ENCODE assay signal across 1 cellular context in genomic region chr5:140801494-140801841, GRCh38.
TF ChIP-seq lines count a peak whose summit lies in the region.

No MANE protein-coding gene starts in this region.

TF ChIP-seq in K562, 482 proteins besides CTCF, POLR2A, EP300 and RAD21:
- TF ChIP-seq, protein P1, sequence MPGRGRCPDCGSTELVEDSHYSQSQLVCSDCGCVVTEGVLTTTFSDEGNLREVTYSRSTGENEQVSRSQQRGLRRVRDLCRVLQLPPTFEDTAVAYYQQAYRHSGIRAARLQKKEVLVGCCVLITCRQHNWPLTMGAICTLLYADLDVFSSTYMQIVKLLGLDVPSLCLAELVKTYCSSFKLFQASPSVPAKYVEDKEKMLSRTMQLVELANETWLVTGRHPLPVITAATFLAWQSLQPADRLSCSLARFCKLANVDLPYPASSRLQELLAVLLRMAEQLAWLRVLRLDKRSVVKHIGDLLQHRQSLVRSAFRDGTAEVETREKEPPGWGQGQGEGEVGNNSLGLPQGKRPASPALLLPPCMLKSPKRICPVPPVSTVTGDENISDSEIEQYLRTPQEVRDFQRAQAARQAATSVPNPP (IDR thresholded peaks at IDR 0.05; ENCODE audit: borderline replicate concordance, insufficient read depth, insufficient read length): no peak
- TF ChIP-seq EWSR1 (IDR thresholded peaks at IDR 0.05; ENCODE audit: borderline replicate concordance, low read depth, partially characterized antibody) (no peak), NFE2L1 (tag; IDR thresholded peaks at IDR 0.05; ENCODE audit: borderline replicate concordance, low read depth) (no peak), RBM39 (optimal IDR thresholded peaks at IDR 0.05; ENCODE audit: low read depth, low read length) (no peak), HBP1 (CRISPR knock-in tag; IDR thresholded peaks at IDR 0.05) (no peak), ZBTB2 (IDR thresholded peaks at IDR 0.05) (no peak), ZNF511 (CRISPR knock-in tag; IDR thresholded peaks at IDR 0.05) (no peak), NR2C2 (CRISPR knock-in tag; IDR thresholded peaks at IDR 0.05) (no peak), NR2C2 (tag; IDR thresholded peaks at IDR 0.05) (no peak), TAF1 (IDR thresholded peaks at IDR 0.05; ENCODE audit: control insufficient read depth, extremely low read depth, insufficient read depth, low read length, severe bottlenecking) (no peak)
- TF ChIP-seq, protein P2, sequence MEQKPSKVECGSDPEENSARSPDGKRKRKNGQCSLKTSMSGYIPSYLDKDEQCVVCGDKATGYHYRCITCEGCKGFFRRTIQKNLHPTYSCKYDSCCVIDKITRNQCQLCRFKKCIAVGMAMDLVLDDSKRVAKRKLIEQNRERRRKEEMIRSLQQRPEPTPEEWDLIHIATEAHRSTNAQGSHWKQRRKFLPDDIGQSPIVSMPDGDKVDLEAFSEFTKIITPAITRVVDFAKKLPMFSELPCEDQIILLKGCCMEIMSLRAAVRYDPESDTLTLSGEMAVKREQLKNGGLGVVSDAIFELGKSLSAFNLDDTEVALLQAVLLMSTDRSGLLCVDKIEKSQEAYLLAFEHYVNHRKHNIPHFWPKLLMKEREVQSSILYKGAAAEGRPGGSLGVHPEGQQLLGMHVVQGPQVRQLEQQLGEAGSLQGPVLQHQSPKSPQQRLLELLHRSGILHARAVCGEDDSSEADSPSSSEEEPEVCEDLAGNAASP (IDR thresholded peaks at IDR 0.05): no peak
